1 cellular context compared by ENCODE assay signal in genomic region chr2:131400849-131401248, GRCh38.
TF ChIP-seq lines count a peak whose summit lies in the region.

No MANE protein-coding gene starts in this region.

TF ChIP-seq in H1, 55 proteins besides CTCF, POLR2A, EP300 and RAD21:
- TF ChIP-seq RBBP5 (IDR thresholded peaks at IDR 0.05; ENCODE audit: borderline replicate concordance, low read depth, low read length), result no peak
- no peak for TF ChIP-seq TCF12 (IDR thresholded peaks at IDR 0.05; ENCODE audit: low read depth, low read length)
- no peak for TF ChIP-seq POU5F1 (IDR thresholded peaks at IDR 0.05; ENCODE audit: low read depth, low read length)
- no peak for TF ChIP-seq JUN (IDR thresholded peaks at IDR 0.05; ENCODE audit: low read depth, low read length)
- no peak for TF ChIP-seq CBX8 (IDR thresholded peaks at IDR 0.05; ENCODE audit: borderline replicate concordance, low read depth, low read length)
- TF ChIP-seq CHD7 (IDR thresholded peaks at IDR 0.05; ENCODE audit: insufficient replicate concordance, low read length), result no peak
- TF ChIP-seq KDM4A (IDR thresholded peaks at IDR 0.05; ENCODE audit: low read depth, low read length, severe bottlenecking), result no peak
- TF ChIP-seq JUND (IDR thresholded peaks at IDR 0.05; ENCODE audit: low read length), result no peak
- TF ChIP-seq BACH1 (IDR thresholded peaks at IDR 0.05; ENCODE audit: low read length), result no peak
- TF ChIP-seq GTF2F1 (IDR thresholded peaks at IDR 0.05; ENCODE audit: borderline replicate concordance, low read depth, low read length), result no peak
- no peak for TF ChIP-seq ASH2L (IDR thresholded peaks at IDR 0.05; ENCODE audit: low read length)
- TF ChIP-seq TEAD4 (IDR thresholded peaks at IDR 0.05; ENCODE audit: low read depth, low read length), result no peak
- TF ChIP-seq RFX5 (IDR thresholded peaks at IDR 0.05; ENCODE audit: borderline replicate concordance, low read depth, low read length), result no peak
